18 cellular contexts compared by ENCODE assay signal in genomic region chr2:72952961-72953360, GRCh38. TPM values are rescaled to one million over a fixed set of nuclear protein-coding genes. Genes with fewer than 3 reads are reported as not detected.
DNase-seq lines count a peak whose midpoint lies in the region; ATAC-seq, FAIRE-seq and TF ChIP-seq lines count a peak whose summit lies in the region.
"Had no signal": no experiment of that assay in that cellular context is flagged by ENCODE, and none has a peak within 500 bp of the region (broad histone marks: within the 10 kb centered on the region; RNA-seq: fewer than 3 reads in every experiment).

No MANE protein-coding gene starts in this region.

- H3K4me3 ChIP-seq in left ventricle myocardium inferior: no peak overlapping the region
- no peak overlapping the region for H3K4me3 ChIP-seq in kidney (ENCODE audit: low read length in 2 of 2)
- H3K4me3 ChIP-seq: GM12878 had no signal

- POLR2A ChIA-PET in WTC11 (lab: Charles Lee): interaction anchor here (0.9 kb wide), 1 partner anchor 59 kb away, joined by 3 read pairs; no protein-coding TSS in a partner anchor

- no peak overlapping the region for H3K9ac ChIP-seq in kidney (ENCODE audit: low read length in 2 of 2)

- no peak for FAIRE-seq in kidney (lab: Jason Lieb, UNC)
- FAIRE-seq: GM12878 had no signal

- peak overlapping the region; percentile 23; the same call in 1 of the 2 replicates for H3K27ac Mint-ChIP-seq in WTC11

- intact Hi-C loops in Right ventricle myocardium inferior (cut with DNase I) (no loop called here), left ventricle myocardium inferior (cut with micrococcal nuclease) (no loop called here), kidney (cut with DNase I) (no loop called here)

- no peak for ATAC-seq in Right ventricle myocardium inferior
- ATAC-seq in WTC11: no peak
- ATAC-seq in GM18502 (IDR thresholded peaks at IDR 0.05; ENCODE audit: poor library complexity, unreplicated experiment): no peak
- ATAC-seq: GM12878 had no signal

- H3K9me3 ChIP-seq in left ventricle myocardium inferior (replicated peaks) (no peaks in the 10 kb centered on the region), kidney (ENCODE audit: control insufficient read depth in 1 of 2, low read length in 2 of 2) (no peaks in the 10 kb centered on the region)
- H3K9me3 ChIP-seq: BE2C had no signal

- H3K27me3 ChIP-seq in left ventricle myocardium inferior (ENCODE audit: low read depth): no peaks in the 10 kb centered on the region
- H3K27me3 ChIP-seq: BE2C had no signal

- TF ChIP-seq CTCF in left ventricle myocardium inferior (IDR thresholded peaks at IDR 0.05; ENCODE audit: borderline replicate concordance) (no peak), WTC11 (IDR thresholded peaks at IDR 0.05) (no peak), kidney (IDR thresholded peaks at IDR 0.05; ENCODE audit: borderline replicate concordance, extremely low read depth, insufficient read depth) (no peak)

- H3K9me3 Mint-ChIP-seq in WTC11: no peaks in the 10 kb centered on the region
- H3K9me3 Mint-ChIP-seq: IgD-negative memory B cell had no signal

- H3K36me3 Mint-ChIP-seq in WTC11: peaks cover 5% of the 10 kb centered on the region
- H3K36me3 Mint-ChIP-seq: IgD-negative memory B cell had no signal

- H3K36me3 ChIP-seq in left ventricle myocardium inferior (no peaks in the 10 kb centered on the region), kidney (ENCODE audit: control insufficient read depth in 1 of 2, insufficient read depth in 2 of 2, low read length in 2 of 2) (no peaks in the 10 kb centered on the region)
- H3K36me3 ChIP-seq: BE2C had no signal

- peaks cover 57% of the 10 kb centered on the region for H3K4me1 Mint-ChIP-seq in WTC11
- H3K4me1 Mint-ChIP-seq: IgD-negative memory B cell had no signal

- H3K27ac ChIP-seq in left ventricle myocardium inferior (replicated peaks) (no peak overlapping the region), kidney (ENCODE audit: low read depth in 2 of 2, low read length in 2 of 2) (no peak overlapping the region)

- H3K27me3 Mint-ChIP-seq in WTC11 (ENCODE audit: low read depth): no peaks in the 10 kb centered on the region
- H3K27me3 Mint-ChIP-seq: IgD-negative memory B cell had no signal

- CTCF ChIA-PET in WTC11 (lab: Charles Lee): interaction anchor here (0.6 to 6.4 kb wide), 18 partner anchors 9 to 224 kb away, joined by 3 to 150 read pairs (median 16); partner anchors contain the start of genes EMX1 and SPR

- H3K4me3 Mint-ChIP-seq in WTC11: no peak overlapping the region

- H3K4me1 ChIP-seq in left ventricle myocardium inferior (peaks cover 7% of the 10 kb centered on the region), kidney (ENCODE audit: control insufficient read depth in 1 of 2, insufficient read depth in 1 of 2, low read depth in 1 of 2, low read length in 2 of 2) (peaks cover 0 to 6% of the 10 kb centered on the region in 2 donors)
- H3K4me1 ChIP-seq: BE2C had no signal

- peak; percentile 63 for DNase-seq in Right ventricle myocardium inferior (ENCODE audit: missing footprints)
- no peak for DNase-seq in left ventricle myocardium inferior
- DNase-seq in WTC11 (ENCODE audit: low spot score): no peak
- peak; percentile 56 for DNase-seq in kidney
- no peak for DNase-seq in NCI-H774 (lab: John Stamatoyannopoulos, UW)
- DNase-seq in activated CD4-positive, CD25-positive, alpha-beta regulatory T cell (lab: John Stamatoyannopoulos, UW): no peak
- DNase-seq: BE2C, COR-L47, DMS53, NCI-H1930, NCI-H2171 treated with DMSO at 0.1 percent for 48 hours, NCI-H510A treated with DMSO at 0.1 percent for 48 hours, SIG-M5 had no signal

TF ChIP-seq in WTC11, 78 proteins besides CTCF, POLR2A, EP300 and RAD21:
- TF ChIP-seq NFYB (CRISPR knock-in tag; conservative IDR thresholded peaks at IDR 0.05; ENCODE audit: low read depth) (no peak), RELA (CRISPR knock-in tag; IDR thresholded peaks at IDR 0.05; ENCODE audit: borderline replicate concordance) (no peak), SMAD3 (CRISPR knock-in tag; IDR thresholded peaks at IDR 0.05; ENCODE audit: borderline replicate concordance) (no peak), ATF3 (CRISPR knock-in tag; conservative IDR thresholded peaks at IDR 0.05) (no peak), IRF1 (CRISPR knock-in tag; IDR thresholded peaks at IDR 0.05) (no peak), FOXJ3 (CRISPR knock-in tag; IDR thresholded peaks at IDR 0.05; ENCODE audit: borderline replicate concordance) (no peak), ZBTB43 (CRISPR knock-in tag; IDR thresholded peaks at IDR 0.05) (no peak), TEAD1 (CRISPR knock-in tag; IDR thresholded peaks at IDR 0.05) (no peak), SMAD4 (CRISPR knock-in tag; IDR thresholded peaks at IDR 0.05) (no peak)

RNA-seq across cellular contexts. Expression of gene EMX1, which starts 35.6 kb away (rescaled TPM):
- total RNA-seq in Right ventricle myocardium inferior: not detected
- not detected for total RNA-seq in left ventricle myocardium inferior
- 3.6 to 4.4 TPM (median 3.8 TPM) in 3 replicates for total RNA-seq in WTC11 (2021)
- total RNA-seq in kidney: 19.6 TPM
- 132 TPM for polyA plus RNA-seq in kidney (ENCODE audit: insufficient read depth, low read depth, low replicate concordance)
- total RNA-seq: LHCN-M2 had no signal
- polyA plus RNA-seq: AG04450, IgD-negative memory B cell had no signal

Comparison
In these comparisons a context has a peak if more than half of its experiments do, and no peak if none do; other contexts are left out.
1. DNase-seq: peak in Right ventricle myocardium inferior (single experiment) and kidney (single experiment); none in left ventricle myocardium inferior (single experiment), WTC11 (single experiment), NCI-H774 (single experiment) and activated CD4-positive, CD25-positive, alpha-beta regulatory T cell (0 of 4).